ENCODE assay signal across 8 cellular contexts in the genomic region with DNA sequence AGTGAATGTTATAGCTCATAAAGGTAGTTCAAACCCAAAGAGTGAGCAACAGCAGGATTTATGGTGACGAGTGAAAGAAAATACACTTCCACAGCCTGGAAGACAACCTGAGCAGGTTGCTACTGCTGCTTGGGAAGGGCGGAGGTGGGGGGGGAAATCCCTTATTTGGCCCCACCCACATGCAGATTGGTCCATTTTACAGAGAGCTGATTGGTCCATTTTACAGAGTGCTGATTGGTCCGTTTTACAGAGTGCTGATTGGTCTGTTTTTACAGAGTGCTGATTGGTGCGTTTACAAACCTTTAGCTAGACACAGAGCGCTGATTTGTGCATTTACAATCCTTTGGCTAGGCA. TPM values are rescaled to one million over a fixed set of nuclear protein-coding genes. Genes with fewer than 3 reads are reported as not detected.
"Had no signal": no experiment of that assay in that cellular context is flagged by ENCODE, and none has a peak within 500 bp of the region (broad histone marks: within the 10 kb centered on the region; RNA-seq: fewer than 3 reads in every experiment).

No MANE protein-coding gene starts in this region.

RNA-seq across cellular contexts. Expression of a gene that starts 17.7 kb away (rescaled TPM):
- total RNA-seq: esophagus mucosa, left lobe of liver, lung microvascular endothelial cell, mononuclear cell, osteoblast, temporal lobe had no signal
- polyA plus RNA-seq: neural cell had no signal

RNA-seq across cellular contexts. Expression of a gene that starts 42.1 kb away (rescaled TPM):
- total RNA-seq: lung microvascular endothelial cell, mononuclear cell, smooth muscle cell had no signal
- polyA plus RNA-seq: neural cell had no signal
